11 cellular contexts compared by ENCODE assay signal in genomic region chr10:43426476-43426875, GRCh38. TPM values are rescaled to one million over a fixed set of nuclear protein-coding genes. Genes with fewer than 3 reads are reported as not detected.
"Had no signal": no experiment of that assay in that cellular context is flagged by ENCODE, and none has a peak within 500 bp of the region (broad histone marks: within the 10 kb centered on the region; RNA-seq: fewer than 3 reads in every experiment).

No MANE protein-coding gene starts in this region.

RNA-seq across cellular contexts. Expression of gene FXYD4, which starts 55.0 kb away (rescaled TPM):
- total RNA-seq: stomach, subcutaneous adipose tissue, suprapubic skin, temporal lobe, thoracic aorta, thyroid gland, tibial nerve, transverse colon, uterus, vagina had no signal
- polyA plus RNA-seq: urinary bladder had no signal
